Comparison of ENCODE assay signal across 14 cellular contexts in the genomic region with DNA sequence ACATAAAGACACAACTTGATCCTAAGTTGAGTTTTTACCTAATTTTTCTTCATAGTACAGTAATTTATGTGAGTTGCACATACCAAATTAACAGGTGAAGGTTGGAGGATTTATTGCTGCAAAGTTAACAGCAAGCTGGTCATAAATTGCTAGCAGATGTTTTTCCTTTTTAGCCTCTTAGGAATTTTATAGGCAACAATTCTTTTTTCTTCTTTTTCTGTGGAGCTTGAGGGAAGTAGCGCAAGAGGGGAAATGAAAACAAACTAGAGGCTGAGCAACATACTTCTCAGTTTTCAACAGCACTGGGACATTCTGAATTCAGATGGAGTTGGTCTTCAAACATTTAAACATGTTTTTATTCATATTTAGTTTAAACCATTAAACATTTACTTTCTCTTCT.
DNase-seq lines count a peak whose midpoint lies in the region; ATAC-seq and TF ChIP-seq lines count a peak whose summit lies in the region.
"Had no signal": no experiment of that assay in that cellular context is flagged by ENCODE, and none has a peak within 500 bp of the region (broad histone marks: within the 10 kb centered on the region; RNA-seq: fewer than 3 reads in every experiment).

No MANE protein-coding gene starts in this region.

- H3K4me3 Mint-ChIP-seq in activated naive CD8-positive, alpha-beta T cell treated with anti-CD3 and anti-CD28 coated beads, Interleukin-2, amount 50 U/mL, for 24 hours: no peak overlapping the region
- H3K4me3 Mint-ChIP-seq: CD4-positive, CD25-positive, alpha-beta regulatory T cell had no signal

- H3K36me3 Mint-ChIP-seq in activated naive CD8-positive, alpha-beta T cell treated with anti-CD3 and anti-CD28 coated beads, Interleukin-2, amount 50 U/mL, for 24 hours (ENCODE audit: low read depth): peaks cover 76% of the 10 kb centered on the region

- no peak for ATAC-seq in activated naive CD8-positive, alpha-beta T cell treated with anti-CD3 and anti-CD28 coated beads, Interleukin-2, amount 50 U/mL, for 24 hours
- ATAC-seq in GM21390 (IDR thresholded peaks at IDR 0.05; ENCODE audit: unreplicated experiment) (no peak), GM18520 (IDR thresholded peaks at IDR 0.05; ENCODE audit: unreplicated experiment) (no peak)
- ATAC-seq: gastrocnemius medialis had no signal

- no peaks in the 10 kb centered on the region for H3K27me3 Mint-ChIP-seq in activated naive CD8-positive, alpha-beta T cell treated with anti-CD3 and anti-CD28 coated beads, Interleukin-2, amount 50 U/mL, for 24 hours
- H3K27me3 Mint-ChIP-seq: CD4-positive, CD25-positive, alpha-beta regulatory T cell; progenitor cell of endocrine pancreas had no signal

- peaks cover 29% of the 10 kb centered on the region for H3K4me1 Mint-ChIP-seq in activated naive CD8-positive, alpha-beta T cell treated with anti-CD3 and anti-CD28 coated beads, Interleukin-2, amount 50 U/mL, for 24 hours

- peak; percentile 20 for DNase-seq in AG09319 (ENCODE audit: extremely low read depth, low read depth)
- DNase-seq in GM04504 (ENCODE audit: low read depth): peak; percentile 28
- no peak for DNase-seq in activated naive CD8-positive, alpha-beta T cell treated with anti-CD3 and anti-CD28 coated beads, Interleukin-2, amount 50 U/mL, for 24 hours
- DNase-seq in left kidney (ENCODE audit: low read depth, low spot score): peak; percentile 51
- DNase-seq in NCI-H345 treated with DMSO at 0.1 percent for 48 hours (lab: John Stamatoyannopoulos, UW; ENCODE audit: unreplicated experiment): no peak
- DNase-seq in stimulated activated CD4-positive, alpha-beta T cell treated with anti-CD3 and anti-CD28 coated beads, Interleukin-2, amount 100 ng/mL, for 24 hours: no peak
- DNase-seq: CD4-positive, CD25-positive, alpha-beta regulatory T cell; dorsolateral prefrontal cortex; gastrocnemius medialis; NCI-H187; RPMI8226 had no signal

- TF ChIP-seq CTCF in AG09319 (IDR thresholded peaks at IDR 0.05; ENCODE audit: low read depth, low read length): no peak

- H3K27ac Mint-ChIP-seq in activated naive CD8-positive, alpha-beta T cell treated with anti-CD3 and anti-CD28 coated beads, Interleukin-2, amount 50 U/mL, for 24 hours: peak overlapping the region; percentile 39
- H3K27ac Mint-ChIP-seq: progenitor cell of endocrine pancreas had no signal

- H3K9me3 Mint-ChIP-seq in activated naive CD8-positive, alpha-beta T cell treated with anti-CD3 and anti-CD28 coated beads, Interleukin-2, amount 50 U/mL, for 24 hours: no peaks in the 10 kb centered on the region
- H3K9me3 Mint-ChIP-seq: CD4-positive, CD25-positive, alpha-beta regulatory T cell had no signal

Comparison
In these comparisons a context has a peak if more than half of its experiments do, and no peak if none do; other contexts are left out.
1. DNase-seq: peak in AG09319 (single experiment), GM04504 (single experiment) and left kidney (single experiment); none in activated naive CD8-positive, alpha-beta T cell treated with anti-CD3 and anti-CD28 coated beads, Interleukin-2, amount 50 U/mL, for 24 hours (single experiment), NCI-H345 treated with DMSO at 0.1 percent for 48 hours (single experiment) and stimulated activated CD4-positive, alpha-beta T cell treated with anti-CD3 and anti-CD28 coated beads, Interleukin-2, amount 100 ng/mL, for 24 hours (0 of 2).